Comparison of ENCODE assay signal across 1 cellular context in the genomic region with DNA sequence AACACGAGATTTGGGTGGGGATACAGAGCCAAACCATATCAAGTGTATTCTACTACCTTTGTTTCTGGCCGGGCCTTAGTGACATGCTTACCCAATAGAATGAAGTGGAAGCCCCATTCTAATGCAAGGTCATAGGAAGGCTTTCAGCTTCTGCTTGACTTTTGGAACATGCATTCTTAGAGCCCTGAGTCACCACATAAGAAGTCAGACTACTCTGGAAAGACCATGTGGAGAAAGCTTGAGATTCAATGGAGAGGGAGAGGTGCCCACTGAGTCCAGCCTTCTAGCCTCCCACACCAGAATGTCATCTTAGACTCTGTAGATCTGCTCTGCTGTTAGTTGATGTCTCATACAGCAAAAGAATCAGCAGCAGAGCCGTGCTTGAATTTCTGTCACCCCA.
TF ChIP-seq lines count a peak whose summit lies in the region.

No MANE protein-coding gene starts in this region.

TF ChIP-seq in GM23338, 12 proteins besides CTCF, POLR2A, EP300 and RAD21 (continued from another document):
- TF ChIP-seq ZNF462 (CRISPR knock-in tag; IDR thresholded peaks at IDR 0.05) = no peak
- no peak for TF ChIP-seq NANOG (IDR thresholded peaks at IDR 0.05; ENCODE audit: borderline replicate concordance)
- no peak for TF ChIP-seq EZH2phosphoT487 (IDR thresholded peaks at IDR 0.05; ENCODE audit: unreplicated experiment)
- no peak for TF ChIP-seq JUNB (IDR thresholded peaks at IDR 0.05; ENCODE audit: unreplicated experiment)
- TF ChIP-seq CREB1 (CRISPR knock-in tag; IDR thresholded peaks at IDR 0.05; ENCODE audit: low read depth) = no peak
- TF ChIP-seq, protein P1, sequence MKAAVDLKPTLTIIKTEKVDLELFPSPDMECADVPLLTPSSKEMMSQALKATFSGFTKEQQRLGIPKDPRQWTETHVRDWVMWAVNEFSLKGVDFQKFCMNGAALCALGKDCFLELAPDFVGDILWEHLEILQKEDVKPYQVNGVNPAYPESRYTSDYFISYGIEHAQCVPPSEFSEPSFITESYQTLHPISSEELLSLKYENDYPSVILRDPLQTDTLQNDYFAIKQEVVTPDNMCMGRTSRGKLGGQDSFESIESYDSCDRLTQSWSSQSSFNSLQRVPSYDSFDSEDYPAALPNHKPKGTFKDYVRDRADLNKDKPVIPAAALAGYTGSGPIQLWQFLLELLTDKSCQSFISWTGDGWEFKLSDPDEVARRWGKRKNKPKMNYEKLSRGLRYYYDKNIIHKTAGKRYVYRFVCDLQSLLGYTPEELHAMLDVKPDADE (IDR thresholded peaks at IDR 0.05) = no peak
- TF ChIP-seq POLR2AphosphoS5 (IDR thresholded peaks at IDR 0.05; ENCODE audit: low read depth) = no peak
- TF ChIP-seq ZNF114 (CRISPR knock-in tag; IDR thresholded peaks at IDR 0.05) = no peak
- no peak for TF ChIP-seq ZNF331 (CRISPR knock-in tag; IDR thresholded peaks at IDR 0.05; ENCODE audit: low read depth)
- TF ChIP-seq STAT1 (IDR thresholded peaks at IDR 0.05; ENCODE audit: unreplicated experiment) = no peak
- no peak for TF ChIP-seq EZH2 (IDR thresholded peaks at IDR 0.05; ENCODE audit: low read depth, unreplicated experiment)
